19 cellular contexts compared by ENCODE assay signal in the genomic region with DNA sequence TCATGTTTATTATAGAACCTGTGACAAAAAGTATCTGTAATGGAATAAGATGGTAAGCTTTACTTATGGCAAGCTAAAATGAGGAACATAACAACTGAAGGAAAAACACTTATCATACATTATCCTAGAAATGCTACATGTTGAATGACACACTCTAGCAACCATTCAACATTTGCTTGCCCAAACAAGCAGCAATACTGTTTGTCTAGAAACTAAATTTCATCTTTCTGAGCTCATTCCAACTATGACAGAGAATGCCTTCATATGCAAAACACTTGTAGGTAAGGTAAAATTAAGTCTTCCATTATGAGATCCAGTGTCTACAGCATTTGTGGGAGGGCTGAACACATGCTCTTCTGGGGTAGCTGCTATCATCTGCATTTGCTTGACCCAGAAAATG.
A peak's percentile ranks its signal among the peaks of the same experiment; 100 is the strongest.
DNase-seq lines count a peak whose midpoint lies in the region; TF ChIP-seq lines count a peak whose summit lies in the region.
"Had no signal": no experiment of that assay in that cellular context is flagged by ENCODE, and none has a peak within 500 bp of the region (broad histone marks: within the 10 kb centered on the region; RNA-seq: fewer than 3 reads in every experiment).

No MANE protein-coding gene starts in this region.

- H3K27ac ChIP-seq in SU-DHL-6 (ENCODE audit: low read depth, low read length) (no peak overlapping the region), smooth muscle cell (ENCODE audit: low read depth) (peak overlapping the region; percentile 19)
- H3K27ac ChIP-seq: 22Rv1; A549; BLaER1 treated with 17β-estradiol and CSF1 and Interleukin-3, amounts not matched to agents 10 nM and 100 nM; C4-2B had no signal

- TF ChIP-seq CTCF in SU-DHL-6 (IDR thresholded peaks at IDR 0.05; ENCODE audit: insufficient read depth, low read length, poor library complexity, severe bottlenecking) (no peak), epithelial cell of esophagus (IDR thresholded peaks at IDR 0.05; ENCODE audit: insufficient read depth, low read depth, low read length, missing control alignments) (no peak), smooth muscle cell (IDR thresholded peaks at IDR 0.05; ENCODE audit: borderline replicate concordance, insufficient read depth, poor library complexity, severe bottlenecking) (no peak)

- DNase-seq in HPDE6-E6E7 (ENCODE audit: extremely low spot score) (peak; percentile 17), epithelial cell of esophagus (ENCODE audit: low read depth) (peak; percentile 14), smooth muscle cell (lab: John Stamatoyannopoulos, UW; ENCODE audit: unreplicated experiment) (no peak), NCI-H2107 (lab: John Stamatoyannopoulos, UW) (no peak), NCI-H1105 treated with DMSO at 0.1 percent for 48 hours (lab: John Stamatoyannopoulos, UW) (no peak)
- DNase-seq in activated naive CD4-positive, alpha-beta T cell treated with Interleukin-2 at 50 U/mL for 16 hours = no peak
- no peak for DNase-seq in activated effector memory CD4-positive, alpha-beta T cell treated with Interleukin-2 at 50 U/mL for 16 hours
- DNase-seq: AML-193; Caco-2; Calu3; CD4-positive, alpha-beta T cell; CD8-positive, alpha-beta T cell; DMS79 treated with DMSO at 0.1 percent for 48 hours; GF-D8 had no signal

- no peaks in the 10 kb centered on the region for H3K9me2 ChIP-seq in SU-DHL-6 (replicated peaks; ENCODE audit: insufficient read depth, low read length)

- H3F3A ChIP-seq in SU-DHL-6 (ENCODE audit: insufficient read depth) (no peaks in the 10 kb centered on the region), smooth muscle cell (ENCODE audit: low read depth) (no peaks in the 10 kb centered on the region)

- H3K79me2 ChIP-seq in SU-DHL-6 (ENCODE audit: insufficient read depth, low read length) = no peaks in the 10 kb centered on the region
- H3K79me2 ChIP-seq in smooth muscle cell (ENCODE audit: low read depth) = no peaks in the 10 kb centered on the region

- H3K27me3 ChIP-seq in SU-DHL-6 (ENCODE audit: low read length) (no peaks in the 10 kb centered on the region), smooth muscle cell (ENCODE audit: low read depth) (no peaks in the 10 kb centered on the region)
- H3K27me3 ChIP-seq: BLaER1 treated with 17β-estradiol and CSF1 and Interleukin-3, amounts not matched to agents 10 nM and 100 nM had no signal

- no peak overlapping the region for H3K4me3 ChIP-seq in SU-DHL-6 (ENCODE audit: insufficient read depth, low read length, poor library complexity, severe bottlenecking)
- no peak overlapping the region for H3K4me3 ChIP-seq in epithelial cell of esophagus (ENCODE audit: low read length)
- no peak overlapping the region for H3K4me3 ChIP-seq in smooth muscle cell
- H3K4me3 ChIP-seq: A549; BLaER1 treated with 17β-estradiol and CSF1 and Interleukin-3, amounts not matched to agents 10 nM and 100 nM had no signal

- H3K9ac ChIP-seq in SU-DHL-6 (ENCODE audit: low read length) (no peak overlapping the region), smooth muscle cell (ENCODE audit: low read depth) (no peak overlapping the region)
- H3K9ac ChIP-seq: BLaER1 treated with 17β-estradiol and CSF1 and Interleukin-3, amounts not matched to agents 10 nM and 100 nM had no signal

- peak overlapping the region; percentile 2 for H2AFZ ChIP-seq in SU-DHL-6 (ENCODE audit: low read depth, low read length, severe bottlenecking)
- no peak overlapping the region for H2AFZ ChIP-seq in smooth muscle cell (ENCODE audit: low read depth)

- H3K36me3 ChIP-seq in SU-DHL-6 (ENCODE audit: low read length) = no peaks in the 10 kb centered on the region
- no peaks in the 10 kb centered on the region for H3K36me3 ChIP-seq in smooth muscle cell (ENCODE audit: low read depth)

- H4K20me1 ChIP-seq in SU-DHL-6 (ENCODE audit: low read depth, low read length) (no peaks in the 10 kb centered on the region), smooth muscle cell (ENCODE audit: low read depth) (no peaks in the 10 kb centered on the region)
- H4K20me1 ChIP-seq: BLaER1 treated with 17β-estradiol and CSF1 and Interleukin-3, amounts not matched to agents 10 nM and 100 nM had no signal

- no peaks in the 10 kb centered on the region for H3K4me1 ChIP-seq in smooth muscle cell (ENCODE audit: low read depth)
- H3K4me1 ChIP-seq: A549; BLaER1 treated with 17β-estradiol and CSF1 and Interleukin-3, amounts not matched to agents 10 nM and 100 nM; Caco-2 had no signal

- H3K9me3 ChIP-seq in SU-DHL-6 (ENCODE audit: insufficient read depth, low read length) (no peaks in the 10 kb centered on the region), smooth muscle cell (replicated peaks; ENCODE audit: low read depth) (no peaks in the 10 kb centered on the region)
- H3K9me3 ChIP-seq: Caco-2 had no signal

- H3K4me2 ChIP-seq in SU-DHL-6 (ENCODE audit: low read depth, low read length, poor library complexity, severe bottlenecking) = no peak overlapping the region
- H3K4me2 ChIP-seq in smooth muscle cell = no peak overlapping the region
- H3K4me2 ChIP-seq: A549; BLaER1 treated with 17β-estradiol and CSF1 and Interleukin-3, amounts not matched to agents 10 nM and 100 nM had no signal

Comparison
In these comparisons a context has a peak if more than half of its experiments do, and no peak if none do; other contexts are left out.
1. DNase-seq: peak in HPDE6-E6E7 (single experiment) and epithelial cell of esophagus (single experiment); none in smooth muscle cell (single experiment), activated naive CD4-positive, alpha-beta T cell treated with Interleukin-2 at 50 U/mL for 16 hours (single experiment), NCI-H2107 (single experiment), activated effector memory CD4-positive, alpha-beta T cell treated with Interleukin-2 at 50 U/mL for 16 hours (single experiment) and NCI-H1105 treated with DMSO at 0.1 percent for 48 hours (single experiment).